ENCODE assay signal across 9 cellular contexts in the genomic region with DNA sequence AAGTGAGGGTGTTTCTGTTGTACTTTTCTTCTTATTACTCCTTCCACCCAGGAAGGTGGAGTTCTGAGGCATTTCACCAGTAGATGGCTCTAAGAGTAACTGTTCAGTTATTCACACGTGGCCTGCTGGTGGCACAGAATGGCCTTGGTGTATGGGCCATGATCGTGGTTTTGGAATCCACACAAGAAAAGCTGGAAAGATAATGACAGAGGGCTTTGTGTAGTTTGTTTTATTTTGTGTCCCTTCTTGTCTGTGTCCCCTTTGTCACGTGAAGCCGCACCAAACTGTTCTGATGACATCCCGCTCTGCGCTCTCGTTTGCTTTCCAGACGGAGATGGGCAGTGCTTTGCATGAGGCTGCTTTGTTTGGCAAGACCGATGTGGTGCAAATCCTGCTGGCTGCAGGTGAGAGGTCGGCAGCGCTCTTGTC.
A peak's percentile ranks its signal among the peaks of the same experiment; 100 is the strongest.
DNase-seq lines count a peak whose midpoint lies in the region; ATAC-seq and TF ChIP-seq lines count a peak whose summit lies in the region.
"Had no signal": no experiment of that assay in that cellular context is flagged by ENCODE, and none has a peak within 500 bp of the region (broad histone marks: within the 10 kb centered on the region; RNA-seq: fewer than 3 reads in every experiment).

No MANE protein-coding gene starts in this region.

- H3K79me2 ChIP-seq in MM.1S (ENCODE audit: low read length): no peaks in the 10 kb centered on the region

- peaks cover 14% of the 10 kb centered on the region for H3K4me1 ChIP-seq in MM.1S (ENCODE audit: low read length)

- no peaks in the 10 kb centered on the region for H3K27me3 ChIP-seq in MM.1S (replicated peaks; ENCODE audit: insufficient read depth, low read length)
- H3K27me3 ChIP-seq: SJSA1 had no signal

- peaks cover 8% of the 10 kb centered on the region; the same call in 1 of the 2 replicates for H3F3A ChIP-seq in MM.1S (ENCODE audit: insufficient read depth, low read length)

- no peaks in the 10 kb centered on the region for H3K36me3 ChIP-seq in MM.1S (replicated peaks; ENCODE audit: insufficient read depth, low read length)

- no peaks in the 10 kb centered on the region for H3K9me2 ChIP-seq in MM.1S (replicated peaks; ENCODE audit: insufficient read depth, low read length)

- no peak overlapping the region for H3K4me2 ChIP-seq in MM.1S (ENCODE audit: low read depth, low read length)

- H3K27ac ChIP-seq in MM.1S (ENCODE audit: low read length): no peak overlapping the region
- H3K27ac ChIP-seq: SJSA1 had no signal

- H3K9me3 ChIP-seq in MM.1S (replicated peaks; ENCODE audit: insufficient read depth, low read length): no peaks in the 10 kb centered on the region
- H3K9me3 ChIP-seq: SJSA1 had no signal

- ATAC-seq in HG03571 (IDR thresholded peaks at IDR 0.05; ENCODE audit: unreplicated experiment): no peak
- ATAC-seq in HG03521 (IDR thresholded peaks at IDR 0.05; ENCODE audit: unreplicated experiment): no peak

- no peak overlapping the region for H3K9ac ChIP-seq in MM.1S (ENCODE audit: low read length)

- peak; percentile 4 for DNase-seq in GF-D8 (lab: John Stamatoyannopoulos, UW)
- DNase-seq in MM.1S: no peak
- peak; percentile 32 for DNase-seq in dedifferentiated amniotic fluid mesenchymal stem cell (ENCODE audit: extremely low spot score)
- peak; percentile 46 for DNase-seq in occipital lobe (lab: John Stamatoyannopoulos, UW)
- no peak for DNase-seq in DMS79 treated with DMSO at 0.1 percent for 48 hours (lab: John Stamatoyannopoulos, UW)
- no peak for DNase-seq in NCI-H510A (lab: John Stamatoyannopoulos, UW)

- H2AFZ ChIP-seq in MM.1S (ENCODE audit: low read length): no peak overlapping the region

- H4K20me1 ChIP-seq in MM.1S (ENCODE audit: insufficient read depth, low read length): no peaks in the 10 kb centered on the region

- no peak overlapping the region for H3K4me3 ChIP-seq in MM.1S (ENCODE audit: low read length)
- H3K4me3 ChIP-seq: SJSA1 had no signal

- 0 out of 2 replicates have a peak, but pooled peaks have one; percentile 13 for TF ChIP-seq CTCF in MM.1S (IDR thresholded peaks at IDR 0.05; ENCODE audit: low read length)

Comparison
In these comparisons a context has a peak if more than half of its experiments do, and no peak if none do; other contexts are left out.
1. DNase-seq: peak in GF-D8 (single experiment), dedifferentiated amniotic fluid mesenchymal stem cell (single experiment) and occipital lobe (single experiment); none in MM.1S (single experiment), DMS79 treated with DMSO at 0.1 percent for 48 hours (single experiment) and NCI-H510A (single experiment).